27 cellular contexts compared by ENCODE assay signal in genomic region chr15:61232266-61232665, GRCh38.
"Had no signal": no experiment of that assay in that cellular context is flagged by ENCODE, and none has a peak within 500 bp of the region (broad histone marks: within the 10 kb centered on the region; RNA-seq: fewer than 3 reads in every experiment).

No MANE protein-coding gene starts in this region.

- H3K36me3 Mint-ChIP-seq: naive thymus-derived CD8-positive, alpha-beta T cell; stimulated activated naive B cell treated with anti-CD40 and anti-IgM and Interleukin-4, amounts not matched to agents 10 μg/mL and 1 μg/mL and 100 μg/mL, for 72 hours had no signal

- H3K9me3 ChIP-seq: heart right ventricle, left ventricle myocardium inferior, mucosa of descending colon, ovary, stomach, testis, thyroid gland, transverse colon, upper lobe of right lung, vagina had no signal

- H3K9me3 Mint-ChIP-seq: nephron progenitor cell had no signal

- DNase-seq: heart right ventricle; islet precursor cell; left ventricle myocardium inferior; midbrain; mucosa of descending colon; naive thymus-derived CD8-positive, alpha-beta T cell; nephron progenitor cell; ovary; retina; right cardiac atrium; stimulated activated CD4-positive, alpha-beta T cell treated with anti-CD3 and anti-CD28 coated beads, Interleukin-12 subunit alpha, Interleukin-12 subunit beta, amount 100 ng/mL, for 4 hours; stimulated activated CD4-positive, alpha-beta T cell treated with anti-CD3 and anti-CD28 coated beads, Interleukin-15, amount 100 ng/mL, for 24 hours; stimulated activated CD4-positive, alpha-beta T cell treated with anti-CD3 and anti-CD28 coated beads, Interleukin-2, amount 100 ng/mL, for 24 hours; stimulated activated CD4-positive, alpha-beta T cell treated with anti-CD3 and anti-CD28 coated beads, Interleukin-4, amount 100 ng/mL, for 1 hour; stimulated activated naive B cell treated with anti-CD40 and anti-IgM and Interleukin-4, amounts not matched to agents 10 μg/mL and 1 μg/mL and 100 μg/mL, for 72 hours; stimulated activated naive CD8-positive, alpha-beta T cell treated with anti-CD3 and anti-CD28 coated beads, Interleukin-15, Interleukin-2, amounts not matched to agents 100 U/mL and 50 U/mL, for 24 hours; stomach; testis; thyroid gland; transverse colon; upper lobe of right lung had no signal

- H3K4me3 Mint-ChIP-seq: naive thymus-derived CD8-positive, alpha-beta T cell; nephron progenitor cell; stimulated activated naive B cell treated with anti-CD40 and anti-IgM and Interleukin-4, amounts not matched to agents 10 μg/mL and 1 μg/mL and 100 μg/mL, for 72 hours had no signal

- ATAC-seq: heart right ventricle; mucosa of descending colon; naive thymus-derived CD8-positive, alpha-beta T cell; right cardiac atrium; sciatic nerve; stimulated activated naive B cell treated with anti-CD40 and anti-IgM and Interleukin-4, amounts not matched to agents 10 μg/mL and 1 μg/mL and 100 μg/mL, for 72 hours; stimulated activated naive CD8-positive, alpha-beta T cell treated with anti-CD3 and anti-CD28 coated beads, Interleukin-15, Interleukin-2, amounts not matched to agents 100 U/mL and 50 U/mL, for 24 hours; upper lobe of right lung had no signal

- H3K27me3 ChIP-seq: ovary, testis, thyroid gland, vagina had no signal

- H3K36me3 ChIP-seq: heart right ventricle, left ventricle myocardium inferior, ovary, stomach, thyroid gland, transverse colon, upper lobe of right lung, vagina had no signal

- H3K27ac ChIP-seq: heart right ventricle, hepatocyte, left ventricle myocardium inferior, ovary, skin epidermis, stomach, testis, thyroid gland, transverse colon, upper lobe of right lung, vagina had no signal

- H3K27ac Mint-ChIP-seq: naive thymus-derived CD8-positive, alpha-beta T cell; nephron progenitor cell; progenitor cell of endocrine pancreas; stimulated activated naive B cell treated with anti-CD40 and anti-IgM and Interleukin-4, amounts not matched to agents 10 μg/mL and 1 μg/mL and 100 μg/mL, for 72 hours had no signal

- H3K4me3 ChIP-seq: heart right ventricle, hepatocyte, left ventricle myocardium inferior, lung, mucosa of descending colon, ovary, skin epidermis, stomach, testis, thyroid gland, transverse colon, upper lobe of right lung, vagina had no signal
